12 cellular contexts compared by ENCODE assay signal in the genomic region with DNA sequence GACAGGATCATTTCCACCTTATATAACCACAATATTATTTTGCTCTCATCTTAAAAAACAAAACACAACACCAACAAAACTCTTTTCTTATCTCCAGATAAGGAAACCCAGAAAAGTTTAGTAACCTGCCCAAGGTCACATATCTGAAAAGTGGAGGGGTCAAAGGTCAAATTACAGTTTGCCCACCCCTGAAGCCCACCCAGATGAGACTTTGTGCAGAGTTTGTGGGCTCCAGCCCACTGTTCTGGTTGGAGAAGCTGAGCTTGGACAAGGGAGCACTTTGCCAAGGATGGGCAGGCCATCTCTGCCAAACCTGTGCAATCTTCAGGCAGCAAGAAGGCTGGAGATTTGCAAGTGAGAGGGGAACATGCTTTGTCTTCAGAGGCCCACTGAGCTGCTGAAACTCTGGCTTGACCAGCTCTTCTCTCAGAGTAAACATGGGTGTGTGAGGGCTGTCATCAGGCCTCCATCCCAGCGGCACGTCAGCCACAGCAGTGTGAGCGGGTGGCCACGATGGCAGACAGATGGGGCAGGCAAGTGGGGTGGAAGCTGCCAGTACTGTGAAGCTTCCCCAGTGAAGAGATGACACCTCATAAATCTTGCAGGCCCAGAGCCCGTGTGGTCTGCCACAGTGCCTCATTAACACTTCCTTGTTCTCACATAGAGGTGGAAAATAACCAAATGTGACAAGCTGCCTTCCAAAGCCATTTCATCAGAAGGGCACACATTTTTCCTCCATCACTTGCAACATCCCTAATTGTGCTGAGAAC.
A peak's percentile ranks its signal among the peaks of the same experiment; 100 is the strongest.
DNase-seq lines count a peak whose midpoint lies in the region; ATAC-seq and TF ChIP-seq lines count a peak whose summit lies in the region.
"Had no signal": no experiment of that assay in that cellular context is flagged by ENCODE, and none has a peak within 500 bp of the region (broad histone marks: within the 10 kb centered on the region; RNA-seq: fewer than 3 reads in every experiment).

No MANE protein-coding gene starts in this region.

- intact Hi-C loops in Caco-2 (cut with micrococcal nuclease; ENCODE audit: unreplicated experiment), result no loop called here

- H3K4me3 Mint-ChIP-seq in Caco-2 (ENCODE audit: unreplicated experiment) (peak overlapping the region; percentile 4), neural progenitor cell (no peak overlapping the region), T-helper 17 cell (no peak overlapping the region)

- H3K27ac Mint-ChIP-seq in Caco-2 (ENCODE audit: unreplicated experiment) (peak overlapping the region; percentile 77), neural progenitor cell (peak overlapping the region; percentile 29), T-helper 17 cell (no peak overlapping the region)

- BruUV-seq in Caco-2 (replicated peaks; lab: Mats Ljungman, UMichigan), result no TSS peak

- H3K27me3 ChIP-seq in Caco-2 (replicated peaks; ENCODE audit: control insufficient read depth, insufficient read depth, low read length), result no peaks in the 10 kb centered on the region
- no peaks in the 10 kb centered on the region for H3K27me3 ChIP-seq in neural progenitor cell
- H3K27me3 ChIP-seq: suprapubic skin had no signal

- DNase-seq in Caco-2 (no peak), neural progenitor cell (ENCODE audit: low spot score) (no peak), GM20000 (ENCODE audit: low spot score) (no peak), T-helper 17 cell (no peak)
- DNase-seq in activated CD8-positive, alpha-beta memory T cell treated with anti-CD3 and anti-CD28 coated beads, Interleukin-2, amount 50 U/mL, for 4 hours, result peak; percentile 18
- DNase-seq: activated CD4-positive, alpha-beta T cell treated with anti-CD3 and anti-CD28 coated beads for 1 hour; DND-41; NCI-H748 treated with DMSO at 0.1 percent for 48 hours had no signal

- H3K4me1 Mint-ChIP-seq in Caco-2 (ENCODE audit: low read depth, unreplicated experiment) (peaks cover 73% of the 10 kb centered on the region), neural progenitor cell (no peaks in the 10 kb centered on the region), T-helper 17 cell (no peaks in the 10 kb centered on the region)

- H3K9me3 ChIP-seq in Caco-2 (no peaks in the 10 kb centered on the region), neural progenitor cell (ENCODE audit: low read depth) (no peaks in the 10 kb centered on the region), T-helper 17 cell (ENCODE audit: control insufficient read depth, low read length, poor library complexity, severe bottlenecking) (no peaks in the 10 kb centered on the region)
- H3K9me3 ChIP-seq: suprapubic skin had no signal

- H3K36me3 ChIP-seq in Caco-2 (ENCODE audit: control insufficient read depth, insufficient read depth, low read length) (no peaks in the 10 kb centered on the region), neural progenitor cell (no peaks in the 10 kb centered on the region)
- H3K36me3 ChIP-seq: suprapubic skin had no signal

- ATAC-seq in HG03175 (IDR thresholded peaks at IDR 0.05; ENCODE audit: unreplicated experiment), result peak; percentile 71
- ATAC-seq in T-helper 17 cell, result no peak
- ATAC-seq in HG02642 (IDR thresholded peaks at IDR 0.05; ENCODE audit: poor library complexity, unreplicated experiment), result no peak
- no peak for ATAC-seq in GM19035 (IDR thresholded peaks at IDR 0.05; ENCODE audit: unreplicated experiment)

- no peaks in the 10 kb centered on the region for H3K27me3 Mint-ChIP-seq in Caco-2 (ENCODE audit: insufficient read depth, unreplicated experiment)
- no peaks in the 10 kb centered on the region for H3K27me3 Mint-ChIP-seq in neural progenitor cell (ENCODE audit: insufficient read depth, low read depth)
- H3K27me3 Mint-ChIP-seq in T-helper 17 cell, result no peaks in the 10 kb centered on the region

- no peak for TF ChIP-seq CTCF in Caco-2 (IDR thresholded peaks at IDR 0.05; ENCODE audit: insufficient read depth in 1 of 2, low read depth in 1 of 2, low read length in 1 of 2, severe bottlenecking in 1 of 2, unreplicated experiment in 1 of 2)
- TF ChIP-seq CTCF in neural progenitor cell (IDR thresholded peaks at IDR 0.05), result no peak
- TF ChIP-seq CTCF in GM20000 (IDR thresholded peaks at IDR 0.05; ENCODE audit: extremely low read depth, missing control alignments), result no peak

- H3K36me3 Mint-ChIP-seq in Caco-2 (ENCODE audit: insufficient read depth, unreplicated experiment) (peaks cover 10% of the 10 kb centered on the region), neural progenitor cell (no peaks in the 10 kb centered on the region), T-helper 17 cell (ENCODE audit: low read depth) (no peaks in the 10 kb centered on the region)

- H3K4me1 ChIP-seq in Caco-2 (peaks cover 76% of the 10 kb centered on the region), neural progenitor cell (no peaks in the 10 kb centered on the region)

- CTCF ChIA-PET in Caco-2 (lab: Charles Lee), result interaction anchor here (0.7 to 1.0 kb wide), 2 partner anchors 263 to 700 kb away, joined by 4 read pairs; no protein-coding TSS in a partner anchor

- no peaks in the 10 kb centered on the region for H4K20me1 ChIP-seq in neural progenitor cell (ENCODE audit: low read depth)

- POLR2A ChIA-PET in Caco-2 (lab: Charles Lee), result interaction anchor here (0.5 to 0.7 kb wide), 2 partner anchors 114 to 304 kb away, joined by 3 to 8 read pairs; no protein-coding TSS in a partner anchor

- no peaks in the 10 kb centered on the region for H3K9me3 Mint-ChIP-seq in Caco-2 (ENCODE audit: unreplicated experiment)
- no peaks in the 10 kb centered on the region for H3K9me3 Mint-ChIP-seq in neural progenitor cell

- H3K4me2 ChIP-seq in neural progenitor cell, result no peak overlapping the region

- H3F3A ChIP-seq in neural progenitor cell (ENCODE audit: low read depth), result no peaks in the 10 kb centered on the region

- H2AFZ ChIP-seq in neural progenitor cell (replicated peaks), result no peak overlapping the region

- H3K79me2 ChIP-seq in neural progenitor cell (ENCODE audit: low read depth), result no peaks in the 10 kb centered on the region

- H3K4me3 ChIP-seq in Caco-2 (ENCODE audit: low read depth, low read length) (no peak overlapping the region), neural progenitor cell (no peak overlapping the region)
- H3K4me3 ChIP-seq: suprapubic skin had no signal

- H3K9ac ChIP-seq in neural progenitor cell, result no peak overlapping the region

- no peak overlapping the region for H3K27ac ChIP-seq in neural progenitor cell
- H3K27ac ChIP-seq: suprapubic skin had no signal
